25 cellular contexts compared by ENCODE assay signal in genomic region chr16:53888222-53888621, GRCh38.
DNase-seq lines count a peak whose midpoint lies in the region; ATAC-seq, FAIRE-seq and TF ChIP-seq lines count a peak whose summit lies in the region.
"Had no signal": no experiment of that assay in that cellular context is flagged by ENCODE, and none has a peak within 500 bp of the region (broad histone marks: within the 10 kb centered on the region; RNA-seq: fewer than 3 reads in every experiment).

No MANE protein-coding gene starts in this region.

- H3K36me3 ChIP-seq in mammary epithelial cell (ENCODE audit: insufficient read depth, low read length), result no peaks in the 10 kb centered on the region
- peaks cover 7% of the 10 kb centered on the region; the same call in 1 of the 2 replicates for H3K36me3 ChIP-seq in WERI-Rb-1
- H3K36me3 ChIP-seq in bronchial epithelial cell (ENCODE audit: control insufficient read depth, insufficient read depth, low read length), result no peaks in the 10 kb centered on the region
- no peaks in the 10 kb centered on the region for H3K36me3 ChIP-seq in CD8-positive, alpha-beta T cell (ENCODE audit: insufficient read depth, low read length)

- H3K27me3 Mint-ChIP-seq in MCF 10A (ENCODE audit: insufficient read depth, unreplicated experiment), result no peaks in the 10 kb centered on the region
- no peaks in the 10 kb centered on the region for H3K27me3 Mint-ChIP-seq in CD8-positive, alpha-beta T cell (ENCODE audit: low read depth)
- H3K27me3 Mint-ChIP-seq: CD4-positive, alpha-beta memory T cell; CD4-positive, CD25-positive, alpha-beta regulatory T cell had no signal

- H3K36me3 Mint-ChIP-seq in MCF 10A (ENCODE audit: insufficient read depth, unreplicated experiment), result peaks cover 6% of the 10 kb centered on the region
- H3K36me3 Mint-ChIP-seq in CD8-positive, alpha-beta T cell, result peaks cover 60% of the 10 kb centered on the region

- no peak for DNase-seq in mammary epithelial cell
- no peak for DNase-seq in MCF 10A (ENCODE audit: unreplicated experiment)
- peak; percentile 9 for DNase-seq in WERI-Rb-1
- peak; percentile 52 for DNase-seq in bronchial epithelial cell (ENCODE audit: low read depth)
- DNase-seq in foreskin keratinocyte, result peak in 1 of 2 donors; percentile 41
- DNase-seq in CD8-positive, alpha-beta T cell, result no peak
- DNase-seq in activated CD4-positive, CD25-positive, alpha-beta regulatory T cell (lab: John Stamatoyannopoulos, UW), result no peak
- no peak for DNase-seq in activated CD4-positive, alpha-beta T cell treated with anti-CD3 and anti-CD28 coated beads, Interleukin-2, amount 50 U/mL, for 4 hours
- DNase-seq: 8988T; ACHN; BE2C; C1 segment of cervical spinal cord; CD4-positive, alpha-beta memory T cell; CD4-positive, CD25-positive, alpha-beta regulatory T cell; DMS 273 treated with DMSO at 0.1 percent for 48 hours; DMS153; DMS53; DMS79; GF-D8 had no signal

- H4K20me1 ChIP-seq in mammary epithelial cell (ENCODE audit: insufficient read depth, low read length), result no peaks in the 10 kb centered on the region
- H4K20me1 ChIP-seq: BLaER1 had no signal

- H3K79me2 ChIP-seq in mammary epithelial cell (ENCODE audit: insufficient read depth, low read length), result no peaks in the 10 kb centered on the region

- peak; percentile 24 for ATAC-seq in foreskin keratinocyte
- ATAC-seq in CD8-positive, alpha-beta T cell, result no peak

- H3K4me3 Mint-ChIP-seq in MCF 10A (ENCODE audit: unreplicated experiment), result no peak overlapping the region
- H3K4me3 Mint-ChIP-seq in CD8-positive, alpha-beta T cell, result no peak overlapping the region
- H3K4me3 Mint-ChIP-seq: CD14-positive monocyte; CD4-positive, alpha-beta memory T cell; CD4-positive, CD25-positive, alpha-beta regulatory T cell had no signal

- POLR2A ChIA-PET in MCF 10A (lab: Yijun Ruan, JAX), result interaction anchor here (0.6 to 1.4 kb wide), 6 partner anchors 20 to 337 kb away, joined by 3 to 4 read pairs (median 4); no protein-coding TSS in a partner anchor
- POLR2A ChIA-PET in CD8-positive, alpha-beta T cell (lab: Charles Lee), result no interaction called here

- no peak for FAIRE-seq in bronchial epithelial cell (lab: Jason Lieb, UNC)
- FAIRE-seq: A204.1, G401.6, GM12891, GM19239 had no signal

- peak overlapping the region; percentile 37 for H3K4me2 ChIP-seq in mammary epithelial cell (ENCODE audit: insufficient read depth, low read depth, low read length)
- H3K4me2 ChIP-seq: BLaER1 had no signal

- H3K9me3 Mint-ChIP-seq in MCF 10A (ENCODE audit: unreplicated experiment), result no peaks in the 10 kb centered on the region
- H3K9me3 Mint-ChIP-seq in CD8-positive, alpha-beta T cell, result peaks cover 2% of the 10 kb centered on the region
- H3K9me3 Mint-ChIP-seq: CD14-positive monocyte had no signal

- in situ Hi-C loops in mammary epithelial cell (cut with MboI; ENCODE audit: low sequenced_read_pairs in 2 of 2), result loop anchor here (10.0 to 25.0 kb wide), 2 partner anchors 103 to 1049 kb away; partner anchors contain the start of gene IRX5 (in 1 of the 2)

- 35% methylated on average over 3 of the region's 3 CpGs for WGBS in mammary epithelial cell (ENCODE audit: low coverage, missing lambda C conversion rate)

- peaks cover 7% of the 10 kb centered on the region for H3K4me1 Mint-ChIP-seq in MCF 10A (ENCODE audit: insufficient read depth, unreplicated experiment)
- H3K4me1 Mint-ChIP-seq in CD8-positive, alpha-beta T cell (ENCODE audit: low read depth), result peaks cover 2% of the 10 kb centered on the region

- no peak overlapping the region for H3K9ac ChIP-seq in mammary epithelial cell (ENCODE audit: insufficient read depth, low read length)
- H3K9ac ChIP-seq: BLaER1 had no signal

- H2AFZ ChIP-seq in mammary epithelial cell (ENCODE audit: low read depth, low read length), result no peak overlapping the region

- H3K27ac ChIP-seq in mammary epithelial cell (ENCODE audit: insufficient read depth, low read depth, low read length) (no peak overlapping the region), WERI-Rb-1 (no peak overlapping the region), foreskin keratinocyte (no peak overlapping the region)
- no peak overlapping the region for H3K27ac ChIP-seq in CD8-positive, alpha-beta T cell (ENCODE audit: low read depth, low read length)
- H3K27ac ChIP-seq: BLaER1 had no signal

- BruUV-seq in mammary epithelial cell (replicated peaks; lab: Mats Ljungman, UMichigan) (no TSS peak), MCF 10A (replicated peaks; lab: Mats Ljungman, UMichigan) (no TSS peak)

- no peaks in the 10 kb centered on the region for H3K27me3 ChIP-seq in mammary epithelial cell (ENCODE audit: insufficient read depth, low read length)
- H3K27me3 ChIP-seq in WERI-Rb-1 (ENCODE audit: insufficient read depth, low read depth, severe bottlenecking), result no peaks in the 10 kb centered on the region
- no peaks in the 10 kb centered on the region for H3K27me3 ChIP-seq in bronchial epithelial cell (ENCODE audit: control insufficient read depth, insufficient read depth, low read length)
- H3K27me3 ChIP-seq in foreskin keratinocyte, result no peaks in the 10 kb centered on the region
- no peaks in the 10 kb centered on the region for H3K27me3 ChIP-seq in CD8-positive, alpha-beta T cell (ENCODE audit: insufficient read depth, low read length)
- H3K27me3 ChIP-seq: BE2C, BLaER1 had no signal

- H3K4me1 ChIP-seq in mammary epithelial cell (ENCODE audit: insufficient read depth, low read length), result peaks cover 17% of the 10 kb centered on the region
- peaks cover 11% of the 10 kb centered on the region for H3K4me1 ChIP-seq in foreskin keratinocyte
- H3K4me1 ChIP-seq in CD8-positive, alpha-beta T cell (ENCODE audit: insufficient read depth, low read length), result no peaks in the 10 kb centered on the region
- H3K4me1 ChIP-seq: BLaER1 had no signal

- H3K27ac Mint-ChIP-seq in MCF 10A (ENCODE audit: low read depth, unreplicated experiment), result no peak overlapping the region
- H3K27ac Mint-ChIP-seq in CD8-positive, alpha-beta T cell, result no peak overlapping the region
- H3K27ac Mint-ChIP-seq: CD14-positive monocyte; CD4-positive, CD25-positive, alpha-beta regulatory T cell had no signal

- H3K9me3 ChIP-seq in mammary epithelial cell (replicated peaks; ENCODE audit: insufficient read depth, low read length) (no peaks in the 10 kb centered on the region), WERI-Rb-1 (ENCODE audit: severe bottlenecking) (no peaks in the 10 kb centered on the region)
- H3K9me3 ChIP-seq in CD8-positive, alpha-beta T cell (ENCODE audit: low read length), result no peaks in the 10 kb centered on the region
- H3K9me3 ChIP-seq: BE2C, BLaER1 had no signal

- TF ChIP-seq CTCF in mammary epithelial cell (conservative IDR thresholded peaks at IDR 0.05 in 1 of 2, IDR thresholded peaks at IDR 0.05 in 1 of 2; ENCODE audit: extremely low read depth in 1 of 2, insufficient read depth in 1 of 2, low read depth in 1 of 2, low read length in 2 of 2) (no peak), MCF 10A (IDR thresholded peaks at IDR 0.05; ENCODE audit: unreplicated experiment) (no peak), WERI-Rb-1 (IDR thresholded peaks at IDR 0.05; ENCODE audit: low read depth, low read length) (no peak), bronchial epithelial cell (IDR thresholded peaks at IDR 0.05; ENCODE audit: insufficient read depth, low read length, severe bottlenecking) (no peak), foreskin keratinocyte (conservative IDR thresholded peaks at IDR 0.05) (no peak)
- TF ChIP-seq CTCF in CD8-positive, alpha-beta T cell (IDR thresholded peaks at IDR 0.05), result no peak

- CTCF ChIA-PET in mammary epithelial cell (lab: Charles Lee; ENCODE audit: low non-redundant PET), result no interaction called here
- CTCF ChIA-PET in MCF 10A (lab: Yijun Ruan, JAX), result interaction anchor here (0.6 to 1.9 kb wide), 6 partner anchors 19 to 1813 kb away, joined by 3 to 5 read pairs (median 3); partner anchors contain the start of gene IRX5
- CTCF ChIA-PET in CD8-positive, alpha-beta T cell (lab: Charles Lee), result interaction anchor here (0.5 kb wide), 1 partner anchor 24 kb away, joined by 3 read pairs; no protein-coding TSS in a partner anchor

- intact Hi-C loops in mammary epithelial cell (cut with micrococcal nuclease) (no loop called here), MCF 10A (cut with micrococcal nuclease) (no loop called here)
- intact Hi-C loops in CD8-positive, alpha-beta T cell (cut with DNase I, micrococcal nuclease), result loop anchor here in 1 of 2 experiments (10.0 kb wide), 1 partner anchor 333 kb away; no protein-coding TSS in a partner anchor

- dilution Hi-C loops in mammary epithelial cell (cut with HindIII; ENCODE audit: low sequenced_read_pairs), result no loop called here

- H3K4me3 ChIP-seq in mammary epithelial cell (replicated peaks in 1 of 3; ENCODE audit: insufficient read depth in 1 of 3, low read depth in 2 of 3, low read length in 3 of 3) (no peak overlapping the region), WERI-Rb-1 (ENCODE audit: low read depth, low read length) (no peak overlapping the region), bronchial epithelial cell (ENCODE audit: low read depth, low read length) (no peak overlapping the region)
- H3K4me3 ChIP-seq in CD8-positive, alpha-beta T cell (ENCODE audit: low read depth, low read length), result no peak overlapping the region
- H3K4me3 ChIP-seq: BLaER1 had no signal

Comparison
In these comparisons a context has a peak if more than half of its experiments do, and no peak if none do; other contexts are left out.
1. DNase-seq: peak in WERI-Rb-1 (single experiment) and bronchial epithelial cell (single experiment); none in mammary epithelial cell (single experiment), MCF 10A (single experiment), CD8-positive, alpha-beta T cell (0 of 7), activated CD4-positive, CD25-positive, alpha-beta regulatory T cell (0 of 4) and activated CD4-positive, alpha-beta T cell treated with anti-CD3 and anti-CD28 coated beads, Interleukin-2, amount 50 U/mL, for 4 hours (0 of 2).